ENCODE assay signal across 22 cellular contexts in genomic region chr14:22812744-22813143, GRCh38. TPM values are rescaled to one million over a fixed set of nuclear protein-coding genes. Genes with fewer than 3 reads are reported as not detected.
DNase-seq lines count a peak whose midpoint lies in the region; ATAC-seq, FAIRE-seq and TF ChIP-seq lines count a peak whose summit lies in the region.
"Had no signal": no experiment of that assay in that cellular context is flagged by ENCODE, and none has a peak within 500 bp of the region (broad histone marks: within the 10 kb centered on the region; RNA-seq: fewer than 3 reads in every experiment).

No MANE protein-coding gene starts in this region.

- ATAC-seq in HCT116 (peak; percentile 66), HG03378 (IDR thresholded peaks at IDR 0.05; ENCODE audit: unreplicated experiment) (no peak)
- ATAC-seq: right cardiac atrium had no signal

- H3K4ac ChIP-seq in H1 (replicated peaks; ENCODE audit: insufficient read length, low read depth, low read length): no peak overlapping the region

- peak overlapping the region; percentile 21 for H3K27ac Mint-ChIP-seq in neural progenitor cell
- H3K27ac Mint-ChIP-seq: activated naive CD4-positive, alpha-beta T cell treated with anti-CD3 and anti-CD28 coated beads for 36 hours had no signal

- H3K23me2 ChIP-seq in H1 (ENCODE audit: low read depth, low read length): no peaks in the 10 kb centered on the region; the same call in 1 of the 2 replicates

- H2BK12ac ChIP-seq in H1 (ENCODE audit: low read depth, low read length): no peak overlapping the region

- no peak overlapping the region for H2BK15ac ChIP-seq in H1 (ENCODE audit: low read length)

- H3K9ac ChIP-seq in HCT116 (ENCODE audit: low read length) (no peak overlapping the region), H1 (replicated peaks in 1 of 4; ENCODE audit: extremely low read depth in 1 of 4, low read depth in 3 of 4, low read length in 3 of 4) (no peak overlapping the region), neural progenitor cell (no peak overlapping the region)

- H2BK5ac ChIP-seq in H1 (ENCODE audit: low read depth, low read length): no peak overlapping the region; the same call in 1 of the 2 replicates

- H3K4me3 ChIP-seq in HCT116 (replicated peaks in 1 of 2; ENCODE audit: low read depth in 1 of 2, low read length in 2 of 2): no peak overlapping the region
- H3K4me3 ChIP-seq in H1 (ENCODE audit: extremely low read depth in 1 of 4, insufficient read depth in 2 of 4, low read depth in 3 of 4, low read length in 4 of 4): no peak overlapping the region
- no peak overlapping the region for H3K4me3 ChIP-seq in neural progenitor cell
- no peak overlapping the region for H3K4me3 ChIP-seq in osteoblast (ENCODE audit: insufficient read depth, low read length)
- H3K4me3 ChIP-seq: esophagus muscularis mucosa, transverse colon had no signal

- H3K4me1 ChIP-seq in HCT116 (ENCODE audit: control insufficient read depth in 1 of 2, insufficient read depth in 2 of 2, low read length in 2 of 2) (peaks cover under 1 to 3% of the 10 kb centered on the region in 2 experiments; a peak in 3 of 4 replicates), H1 (replicated peaks in 1 of 4; ENCODE audit: control insufficient read depth in 3 of 4, insufficient read depth in 4 of 4, low read length in 3 of 4) (peaks cover 5 to 16% (median 11%) of the 10 kb centered on the region in 4 experiments), neural progenitor cell (peaks cover 10% of the 10 kb centered on the region), osteoblast (ENCODE audit: insufficient read depth, low read length) (peaks cover under 1% of the 10 kb centered on the region)

- no peak overlapping the region for H2BK20ac ChIP-seq in H1 (ENCODE audit: low read length)

- H3K27me3 ChIP-seq in HCT116 (ENCODE audit: insufficient read depth, low read length) (no peaks in the 10 kb centered on the region), H1 (replicated peaks in 1 of 4; ENCODE audit: control insufficient read depth in 3 of 4, extremely low read depth in 1 of 4, insufficient read depth in 3 of 4, low read length in 3 of 4) (no peaks in the 10 kb centered on the region), neural progenitor cell (no peaks in the 10 kb centered on the region), osteoblast (ENCODE audit: insufficient read depth, low read length) (peaks cover 10% of the 10 kb centered on the region)
- H3K27me3 ChIP-seq: esophagus muscularis mucosa, transverse colon had no signal

- WGBS in H1 (ENCODE audit: extremely low coverage in 1 of 2, insufficient coverage in 1 of 2, insufficient read length in 1 of 2, insufficient replicate concordance in 2 of 2, low coverage in 1 of 2, low lambda C conversion rate in 2 of 2, missing lambda C conversion rate in 1 of 2), 2 experiments: 77% methylated on average over 4 of the region's 4 CpGs; no CpG with 5 or more reads in 1 of the 2 experiments

- H3K9me3 ChIP-seq in HCT116 (ENCODE audit: control insufficient read depth in 1 of 2, insufficient read depth in 1 of 2, low read depth in 1 of 2, low read length in 2 of 2) (no peaks in the 10 kb centered on the region), H1 (ENCODE audit: insufficient read depth in 2 of 2, low read depth in 1 of 2, low read length in 1 of 2) (no peaks in the 10 kb centered on the region), neural progenitor cell (ENCODE audit: low read depth) (no peaks in the 10 kb centered on the region), osteoblast (ENCODE audit: low read depth, low read length) (no peaks in the 10 kb centered on the region)
- H3K9me3 ChIP-seq: esophagus muscularis mucosa, transverse colon had no signal

- no peak overlapping the region for H3K18ac ChIP-seq in H1 (ENCODE audit: extremely low read depth, low read length)

- H3K36me3 ChIP-seq in HCT116 (ENCODE audit: control insufficient read depth in 1 of 2, insufficient read depth in 2 of 2, low read length in 2 of 2) (no peaks in the 10 kb centered on the region), H1 (ENCODE audit: control insufficient read depth in 2 of 4, insufficient read depth in 4 of 4, low read length in 3 of 4) (no peaks in the 10 kb centered on the region), neural progenitor cell (no peaks in the 10 kb centered on the region), osteoblast (ENCODE audit: insufficient read depth, low read length) (no peaks in the 10 kb centered on the region)
- H3K36me3 ChIP-seq: esophagus muscularis mucosa, transverse colon had no signal

- H4K8ac ChIP-seq in H1 (ENCODE audit: extremely low read depth, insufficient read depth, low read length): no peak overlapping the region

- TF ChIP-seq POLR2A in HCT116 (IDR thresholded peaks at IDR 0.05; ENCODE audit: borderline replicate concordance, extremely low read depth, insufficient read depth, insufficient read length) (no peak), H1 (IDR thresholded peaks at IDR 0.05; ENCODE audit: control extremely low read depth in 1 of 2, low read depth in 2 of 2, low read length in 2 of 2) (no peak)

- H4K5ac ChIP-seq in H1 (ENCODE audit: insufficient read length, low read depth, low read length): no peak overlapping the region

- H3K14ac ChIP-seq in H1 (ENCODE audit: insufficient read length): no peak overlapping the region

- RAD21 ChIA-PET in HCT116 (lab: Charles Lee; ENCODE audit: low non-redundant PET in 1 of 2, low total read pairs in 2 of 2, uncharacterized antibody in 2 of 2, unreplicated experiment in 2 of 2): no interaction called here

- no peak overlapping the region for H4K91ac ChIP-seq in H1 (replicated peaks; ENCODE audit: insufficient read length, low read length)

- H3K4me2 ChIP-seq in HCT116 (ENCODE audit: low read length) (no peak overlapping the region), H1 (ENCODE audit: insufficient read depth in 1 of 2, low read depth in 2 of 2, low read length in 2 of 2) (peak overlapping the region in 1 of 2 experiments; percentile 38; a peak in 2 of 4 replicates), neural progenitor cell (no peak overlapping the region), osteoblast (ENCODE audit: insufficient read depth, low read length) (no peak overlapping the region)

- no peak overlapping the region for H2AFZ ChIP-seq in HCT116 (ENCODE audit: low read depth, low read length, poor library complexity, severe bottlenecking)
- H2AFZ ChIP-seq in H1 (ENCODE audit: low read length): 0 out of 2 replicates have a peak overlapping the region, but pooled peaks have one; percentile 29
- no peak overlapping the region for H2AFZ ChIP-seq in neural progenitor cell (replicated peaks)
- no peak overlapping the region for H2AFZ ChIP-seq in osteoblast (ENCODE audit: low read length)

- H3K4me3 Mint-ChIP-seq in neural progenitor cell: no peak overlapping the region
- H3K4me3 Mint-ChIP-seq: activated naive CD4-positive, alpha-beta T cell treated with anti-CD3 and anti-CD28 coated beads for 36 hours had no signal

- intact Hi-C loops in HCT116 (cut with micrococcal nuclease): no loop called here

- H3K79me1 ChIP-seq in H1 (ENCODE audit: low read depth, low read length): no peaks in the 10 kb centered on the region

- H2BK120ac ChIP-seq in H1 (replicated peaks; ENCODE audit: low read depth, low read length): no peak overlapping the region

- no peak overlapping the region for H2AK5ac ChIP-seq in H1 (ENCODE audit: low read depth, low read length)

- H3K9me3 Mint-ChIP-seq in neural progenitor cell: no peaks in the 10 kb centered on the region
- H3K9me3 Mint-ChIP-seq: activated naive CD4-positive, alpha-beta T cell treated with anti-CD3 and anti-CD28 coated beads for 36 hours had no signal

- peaks cover 16% of the 10 kb centered on the region for H3K4me1 Mint-ChIP-seq in neural progenitor cell

- no peak for FAIRE-seq in H1 (lab: Jason Lieb, UNC)

- H4K20me1 ChIP-seq in HCT116 (ENCODE audit: insufficient read depth): no peaks in the 10 kb centered on the region
- H4K20me1 ChIP-seq in H1 (replicated peaks in 1 of 2; ENCODE audit: control insufficient read depth in 1 of 2, insufficient read depth in 2 of 2, low read length in 2 of 2): no peaks in the 10 kb centered on the region
- H4K20me1 ChIP-seq in neural progenitor cell (ENCODE audit: low read depth): no peaks in the 10 kb centered on the region
- H4K20me1 ChIP-seq in osteoblast (ENCODE audit: insufficient read depth, low read length): no peaks in the 10 kb centered on the region

- TF ChIP-seq EP300 in H1 (IDR thresholded peaks at IDR 0.05; ENCODE audit: borderline replicate concordance in 1 of 2, low read depth in 2 of 2, low read length in 2 of 2): no peak

- TF ChIP-seq CTCF in HCT116 (IDR thresholded peaks at IDR 0.05 in 2 of 3, conservative IDR thresholded peaks at IDR 0.05 in 1 of 3; ENCODE audit: borderline replicate concordance in 1 of 3, insufficient read depth in 1 of 3, low read depth in 2 of 3, low read length in 2 of 3): 0 out of 6 replicates have a peak, but pooled peaks of 2 of the 3 experiments have one; percentile 11 to 17
- TF ChIP-seq CTCF in H1 (IDR thresholded peaks at IDR 0.05; ENCODE audit: control extremely low read depth in 1 of 3, insufficient read depth in 1 of 3, low read depth in 1 of 3, low read length in 3 of 3): peak; percentile 47 to 64 (median 55)
- TF ChIP-seq CTCF in neural progenitor cell (IDR thresholded peaks at IDR 0.05): peak; percentile 33
- no peak for TF ChIP-seq CTCF in osteoblast (IDR thresholded peaks at IDR 0.05; ENCODE audit: extremely low read depth, low read depth, low read length)

- no peak overlapping the region for H3K23ac ChIP-seq in H1 (ENCODE audit: insufficient read length)

- POLR2A ChIA-PET in HCT116 (lab: Charles Lee): no interaction called here
- POLR2A ChIA-PET in H1 (lab: Charles Lee; ENCODE audit: partially characterized antibody): interaction anchor here (0.8 to 2.7 kb wide), 6 partner anchors 10 to 35 kb away, joined by 3 to 20 read pairs (median 4); no protein-coding TSS in a partner anchor

- peak overlapping the region; percentile 42 for H3K56ac ChIP-seq in H1 (replicated peaks; ENCODE audit: insufficient read length, low read depth, low read length)

- H3K27ac ChIP-seq in HCT116 (ENCODE audit: low read depth, low read length) (no peak overlapping the region), H1 (ENCODE audit: low read depth, low read length) (no peak overlapping the region), neural progenitor cell (no peak overlapping the region), osteoblast (ENCODE audit: low read depth, low read length) (no peak overlapping the region)
- H3K27ac ChIP-seq: esophagus muscularis mucosa had no signal

- H3K79me2 ChIP-seq in HCT116 (ENCODE audit: insufficient read depth, low read length) (no peaks in the 10 kb centered on the region), H1 (ENCODE audit: control insufficient read depth in 1 of 2, insufficient read depth in 2 of 2, low read length in 2 of 2) (no peaks in the 10 kb centered on the region), neural progenitor cell (ENCODE audit: low read depth) (no peaks in the 10 kb centered on the region), osteoblast (ENCODE audit: insufficient read depth, low read length) (no peaks in the 10 kb centered on the region)

- no peaks in the 10 kb centered on the region for H3K36me3 Mint-ChIP-seq in neural progenitor cell

- H3F3A ChIP-seq in neural progenitor cell (ENCODE audit: low read depth): peaks cover 14% of the 10 kb centered on the region

- CTCF ChIA-PET in HCT116 (lab: Charles Lee) (no interaction called here), H1 (lab: Charles Lee; ENCODE audit: partially characterized antibody) (interaction anchor here (0.6 to 53.1 kb wide), 19 partner anchors 9 to 1446 kb away, joined by 3 to 1562 read pairs (median 4); partner anchors contain the start of genes LRP10, MMP14, OXA1L and REM2)

- BruUV-seq in HCT116 (replicated peaks; lab: Mats Ljungman, UMichigan): no TSS peak

- peaks cover 12% of the 10 kb centered on the region for H3K27me3 Mint-ChIP-seq in neural progenitor cell (ENCODE audit: insufficient read depth, low read depth)

- H3K9me2 ChIP-seq in HCT116 (ENCODE audit: insufficient read depth): no peaks in the 10 kb centered on the region

- no peak for TF ChIP-seq RAD21 in HCT116 (IDR thresholded peaks at IDR 0.05; ENCODE audit: low read depth)
- peak; percentile 27 to 31; a peak in 2 of 4 replicates for TF ChIP-seq RAD21 in H1 (IDR thresholded peaks at IDR 0.05 in 1 of 2, conservative IDR thresholded peaks at IDR 0.05 in 1 of 2; ENCODE audit: low read depth in 2 of 2, low read length in 2 of 2)

- DNase-seq in ELF-1 (ENCODE audit: low read depth, low spot score) (peak; percentile 42), HCT116 (ENCODE audit: low read depth, low spot score) (no peak), H1 (ENCODE audit: low read depth in 1 of 2, low spot score in 2 of 2) (peak in 1 of 2 experiments; percentile 58), neural progenitor cell (ENCODE audit: low spot score) (peak; percentile 34), GOT3 (lab: John Stamatoyannopoulos, UW) (no peak), osteoblast (ENCODE audit: insufficient read length, low spot score, missing footprints) (no peak), NCI-H2171 treated with DMSO at 0.1 percent for 48 hours (lab: John Stamatoyannopoulos, UW) (no peak)
- DNase-seq: activated CD4-positive, alpha-beta T cell treated with anti-CD3 and anti-CD28 coated beads, Interleukin-2, amount 50 U/mL, for 4 hours; activated naive CD4-positive, alpha-beta T cell treated with anti-CD3 and anti-CD28 coated beads for 36 hours; caudate nucleus; Karpas-422; NCI-H1048; NCI-H2029 treated with DMSO at 0.1 percent for 48 hours; NCI-H510A; occipital lobe; OCI-M1; right cardiac atrium; Right ventricle myocardium superior; stimulated activated naive CD4-positive, alpha-beta T cell; transverse colon had no signal

RNA-seq across cellular contexts. Expression of gene SLC7A7, which starts 2.5 kb away (rescaled TPM):
- total RNA-seq in HCT116 (2021; ENCODE audit: unreplicated experiment) (0.27 TPM), neural progenitor cell (ENCODE audit: low replicate concordance) (2.8 and 5.6 TPM in 2 replicates), osteoblast (4.3 and 4.7 TPM in 2 replicates)
- 0.04 and 0.23 TPM in 2 replicates for polyA plus RNA-seq in HCT116 (2012)
- 5.8 and 6.3 TPM in 2 replicates for total RNA-seq in H1 (2021; fragmentation: NEBNext Ultra II Directional; extraction: Animal tissue kit (Norgen Biotek cat#: 25700))
- polyA plus RNA-seq in H1 (2011; rRNA removed): 14.9 and 15.0 TPM in 2 replicates
- polyA plus RNA-seq in H1 (2011; cell fraction: cytosol; rRNA removed): 10.3 TPM
- polyA plus RNA-seq in H1 (2011; cell fraction: nucleus; rRNA removed): 8.1 TPM
- polyA plus RNA-seq in H1 (2012, experiment 1 of 2): 5.0 to 6.8 TPM (median 5.6 TPM) in 4 replicates
- 4.1 TPM for polyA plus RNA-seq in H1 (2012, experiment 2 of 2)
- polyA plus RNA-seq in H1 (2013, experiment 1 of 2): 7.1 TPM
- polyA plus RNA-seq in H1 (2013, experiment 2 of 2): 7.1 TPM
- 11.7 and 13.5 TPM in 2 replicates for polyA minus RNA-seq in H1 (2011; rRNA and poly(A)+ RNA removed)
- polyA minus RNA-seq in H1 (2011; cell fraction: cytosol; rRNA and poly(A)+ RNA removed): 3.2 TPM
- 5.0 TPM for polyA minus RNA-seq in H1 (2011; cell fraction: nucleus; rRNA and poly(A)+ RNA removed)

RNA-seq across cellular contexts. Expression of gene MRPL52, which starts 16.9 kb away (rescaled TPM):
- total RNA-seq in HCT116 (2021; ENCODE audit: unreplicated experiment) (134 TPM), neural progenitor cell (ENCODE audit: low replicate concordance) (28.1 and 71.5 TPM in 2 replicates), osteoblast (20.3 and 31.5 TPM in 2 replicates)
- 93.4 and 124 TPM in 2 replicates for polyA plus RNA-seq in HCT116 (2012)
- 172 and 176 TPM in 2 replicates for total RNA-seq in H1 (2021; fragmentation: NEBNext Ultra II Directional; extraction: Animal tissue kit (Norgen Biotek cat#: 25700))
- polyA plus RNA-seq in H1 (2011; rRNA removed): 70.5 and 109 TPM in 2 replicates
- 108 TPM for polyA plus RNA-seq in H1 (2011; cell fraction: cytosol; rRNA removed)
- polyA plus RNA-seq in H1 (2011; cell fraction: nucleus; rRNA removed): 74.0 TPM
- polyA plus RNA-seq in H1 (2012, experiment 1 of 2): 186 to 208 TPM (median 197 TPM) in 4 replicates
- polyA plus RNA-seq in H1 (2012, experiment 2 of 2): 516 TPM
- 328 TPM for polyA plus RNA-seq in H1 (2013, experiment 1 of 2)
- polyA plus RNA-seq in H1 (2013, experiment 2 of 2): 334 TPM
- 9.8 and 12.4 TPM in 2 replicates for polyA minus RNA-seq in H1 (2011; rRNA and poly(A)+ RNA removed)
- 41.0 TPM for polyA minus RNA-seq in H1 (2011; cell fraction: cytosol; rRNA and poly(A)+ RNA removed)
- 34.9 TPM for polyA minus RNA-seq in H1 (2011; cell fraction: nucleus; rRNA and poly(A)+ RNA removed)

RNA-seq across cellular contexts. Expression of gene MMP14, which starts 23.6 kb away (rescaled TPM):
- total RNA-seq in HCT116 (2021; ENCODE audit: unreplicated experiment) (17.8 TPM), neural progenitor cell (ENCODE audit: low replicate concordance) (15.1 and 25.2 TPM in 2 replicates), osteoblast (580 and 649 TPM in 2 replicates)
- polyA plus RNA-seq in HCT116 (2012): 14.1 and 15.1 TPM in 2 replicates
- 83.1 and 86.8 TPM in 2 replicates for total RNA-seq in H1 (2021; fragmentation: NEBNext Ultra II Directional; extraction: Animal tissue kit (Norgen Biotek cat#: 25700))
- polyA plus RNA-seq in H1 (2011; rRNA removed): 58.2 and 81.6 TPM in 2 replicates
- polyA plus RNA-seq in H1 (2011; cell fraction: cytosol; rRNA removed): 61.6 TPM
- polyA plus RNA-seq in H1 (2011; cell fraction: nucleus; rRNA removed): 147 TPM
- 54.3 to 67.5 TPM (median 63.3 TPM) in 4 replicates for polyA plus RNA-seq in H1 (2012, experiment 1 of 2)
- polyA plus RNA-seq in H1 (2012, experiment 2 of 2): 60.0 TPM
- 277 TPM for polyA plus RNA-seq in H1 (2013, experiment 1 of 2)
- polyA plus RNA-seq in H1 (2013, experiment 2 of 2): 290 TPM
- 46.1 and 61.0 TPM in 2 replicates for polyA minus RNA-seq in H1 (2011; rRNA and poly(A)+ RNA removed)
- polyA minus RNA-seq in H1 (2011; cell fraction: cytosol; rRNA and poly(A)+ RNA removed): 28.2 TPM
- 24.5 TPM for polyA minus RNA-seq in H1 (2011; cell fraction: nucleus; rRNA and poly(A)+ RNA removed)

RNA-seq across cellular contexts. Expression of gene OXA1L, which starts 46.3 kb away (rescaled TPM):
- total RNA-seq in HCT116 (2021; ENCODE audit: unreplicated experiment) (146 TPM), neural progenitor cell (ENCODE audit: low replicate concordance) (101 and 116 TPM in 2 replicates), osteoblast (55.0 and 62.8 TPM in 2 replicates)
- polyA plus RNA-seq in HCT116 (2012): 131 and 154 TPM in 2 replicates
- total RNA-seq in H1 (2021; fragmentation: NEBNext Ultra II Directional; extraction: Animal tissue kit (Norgen Biotek cat#: 25700)): 125 and 129 TPM in 2 replicates
- polyA plus RNA-seq in H1 (2011; rRNA removed): 163 and 199 TPM in 2 replicates
- polyA plus RNA-seq in H1 (2011; cell fraction: cytosol; rRNA removed): 161 TPM
- polyA plus RNA-seq in H1 (2011; cell fraction: nucleus; rRNA removed): 338 TPM
- 139 to 155 TPM (median 146 TPM) in 4 replicates for polyA plus RNA-seq in H1 (2012, experiment 1 of 2)
- 85.9 TPM for polyA plus RNA-seq in H1 (2012, experiment 2 of 2)
- 149 TPM for polyA plus RNA-seq in H1 (2013, experiment 1 of 2)
- 147 TPM for polyA plus RNA-seq in H1 (2013, experiment 2 of 2)
- polyA minus RNA-seq in H1 (2011; rRNA and poly(A)+ RNA removed): 144 and 170 TPM in 2 replicates
- 97.9 TPM for polyA minus RNA-seq in H1 (2011; cell fraction: cytosol; rRNA and poly(A)+ RNA removed)
- 107 TPM for polyA minus RNA-seq in H1 (2011; cell fraction: nucleus; rRNA and poly(A)+ RNA removed)

RNA-seq across cellular contexts. Expression of gene LRP10, which starts 58.8 kb away (rescaled TPM):
- total RNA-seq in HCT116 (2021; ENCODE audit: unreplicated experiment) (42.7 TPM), neural progenitor cell (ENCODE audit: low replicate concordance) (0.92 and 4.2 TPM in 2 replicates), osteoblast (147 and 164 TPM in 2 replicates)
- 61.8 and 77.1 TPM in 2 replicates for polyA plus RNA-seq in HCT116 (2012)
- total RNA-seq in H1 (2021; fragmentation: NEBNext Ultra II Directional; extraction: Animal tissue kit (Norgen Biotek cat#: 25700)): 15.6 and 15.7 TPM in 2 replicates
- polyA plus RNA-seq in H1 (2011; rRNA removed): 12.4 and 22.8 TPM in 2 replicates
- polyA plus RNA-seq in H1 (2011; cell fraction: cytosol; rRNA removed): 10.6 TPM
- polyA plus RNA-seq in H1 (2011; cell fraction: nucleus; rRNA removed): 21.0 TPM
- polyA plus RNA-seq in H1 (2012, experiment 1 of 2): 10.6 to 17.3 TPM (median 14.7 TPM) in 4 replicates
- 13.0 TPM for polyA plus RNA-seq in H1 (2012, experiment 2 of 2)
- 15.4 TPM for polyA plus RNA-seq in H1 (2013, experiment 1 of 2)
- polyA plus RNA-seq in H1 (2013, experiment 2 of 2): 15.6 TPM
- polyA minus RNA-seq in H1 (2011; rRNA and poly(A)+ RNA removed): 21.1 and 22.8 TPM in 2 replicates
- polyA minus RNA-seq in H1 (2011; cell fraction: cytosol; rRNA and poly(A)+ RNA removed): 13.1 TPM
- polyA minus RNA-seq in H1 (2011; cell fraction: nucleus; rRNA and poly(A)+ RNA removed): 11.9 TPM

Comparison
In these comparisons a context has a peak if more than half of its experiments do, and no peak if none do; other contexts are left out.
1. DNase-seq: peak in ELF-1 (single experiment) and neural progenitor cell (single experiment); none in HCT116 (single experiment), GOT3 (single experiment), osteoblast (single experiment) and NCI-H2171 treated with DMSO at 0.1 percent for 48 hours (single experiment).